ENCODE assay signal across 23 cellular contexts in genomic region chr2:16225545-16225944, GRCh38.
DNase-seq lines count a peak whose midpoint lies in the region; ATAC-seq, FAIRE-seq and TF ChIP-seq lines count a peak whose summit lies in the region.
"Had no signal": no experiment of that assay in that cellular context is flagged by ENCODE, and none has a peak within 500 bp of the region (broad histone marks: within the 10 kb centered on the region; RNA-seq: fewer than 3 reads in every experiment).

No MANE protein-coding gene starts in this region.

- POLR2A ChIA-PET in HepG2 (lab: Yijun Ruan, JAX) = no interaction called here

- H3K9me3 Mint-ChIP-seq in neural crest cell = peaks cover 11% of the 10 kb centered on the region
- H3K9me3 Mint-ChIP-seq: CD8-positive, alpha-beta T cell had no signal

- no peak for FAIRE-seq in HepG2 (lab: Jason Lieb, UNC)

- H3K4me1 Mint-ChIP-seq in neural crest cell = peaks cover 61% of the 10 kb centered on the region

- H3K79me2 ChIP-seq in HepG2 (ENCODE audit: insufficient read depth, low read length) = no peaks in the 10 kb centered on the region

- CTCF ChIA-PET in HepG2 (lab: Yijun Ruan, JAX; ENCODE audit: low intra/inter-chr PET ratio, low total read pairs) = no interaction called here

- H3K27ac ChIP-seq in HepG2 (ENCODE audit: extremely low read length, insufficient read depth, low read length) (no peak overlapping the region), right lobe of liver (no peak overlapping the region)
- H3K27ac ChIP-seq: C4-2B, KMS-11 had no signal

- no peak for TF ChIP-seq RAD21 in HepG2 (CRISPR knock-in tag; IDR thresholded peaks at IDR 0.05)

- no peak for TF ChIP-seq CTCF in HepG2 (CRISPR knock-in tag; IDR thresholded peaks at IDR 0.05)
- no peak for TF ChIP-seq CTCF in right lobe of liver (IDR thresholded peaks at IDR 0.05)
- TF ChIP-seq CTCF in neural crest cell (conservative IDR thresholded peaks at IDR 0.05) = no peak

- peaks cover 5% of the 10 kb centered on the region for H3K36me3 Mint-ChIP-seq in neural crest cell (ENCODE audit: low read depth)
- H3K36me3 Mint-ChIP-seq: CD8-positive, alpha-beta T cell; IgD-negative memory B cell had no signal

- H3K27ac Mint-ChIP-seq in neural crest cell (ENCODE audit: unreplicated experiment) = peak overlapping the region; percentile 19
- H3K27ac Mint-ChIP-seq: CD8-positive, alpha-beta T cell; IgD-negative memory B cell had no signal

- H3K9ac ChIP-seq in HepG2 (ENCODE audit: insufficient read depth, low read depth, low read length) = no peak overlapping the region
- H3K9ac ChIP-seq: KMS-11 had no signal

- H4K20me1 ChIP-seq in HepG2 (ENCODE audit: insufficient read depth, low read length) = no peaks in the 10 kb centered on the region

- ATAC-seq in HepG2 (peak; percentile 52), right lobe of liver (no peak)
- ATAC-seq: CD8-positive, alpha-beta T cell; PC-3; Right ventricle myocardium inferior had no signal

- intact Hi-C loops in HepG2 (cut with micrococcal nuclease; ENCODE audit: unreplicated experiment) = no loop called here
- intact Hi-C loops in right lobe of liver (cut with DNase I) = no loop called here

- no peaks in the 10 kb centered on the region for H3K27me3 Mint-ChIP-seq in neural crest cell (ENCODE audit: low read depth)
- H3K27me3 Mint-ChIP-seq: IgD-negative memory B cell had no signal

- H3K4me1 ChIP-seq in HepG2 (ENCODE audit: insufficient read depth, low read length) (no peaks in the 10 kb centered on the region), right lobe of liver (no peaks in the 10 kb centered on the region)

- in situ Hi-C loops in HepG2 (cut with HindIII; ENCODE audit: extremely low pct_ligation_motif_present, low pct_unique_long_range_greater_than_20kb) = no loop called here

- H3K9me3 ChIP-seq in HepG2 (ENCODE audit: low read length) = no peaks in the 10 kb centered on the region
- H3K9me3 ChIP-seq in right lobe of liver = no peaks in the 10 kb centered on the region
- H3K9me3 ChIP-seq: Caco-2, SJCRH30 had no signal

- WGBS in HepG2 (ENCODE audit: low lambda C conversion rate) = 52% methylated on average over 4 of the region's 4 CpGs
- 74% methylated on average over 3 of the region's 4 CpGs for WGBS in right lobe of liver (ENCODE audit: insufficient coverage, low coverage, low lambda C conversion rate, missing lambda C conversion rate)

- no peak for TF ChIP-seq EP300 in HepG2 (IDR thresholded peaks at IDR 0.05; ENCODE audit: low read depth in 2 of 2, low read length in 2 of 2)
- no peak for TF ChIP-seq EP300 in HepG2 (CRISPR knock-in tag; IDR thresholded peaks at IDR 0.05; ENCODE audit: borderline replicate concordance)

- TF ChIP-seq POLR2A in HepG2 (IDR thresholded peaks at IDR 0.05; ENCODE audit: insufficient read depth in 1 of 2, low read depth in 2 of 2, low read length in 2 of 2) = no peak
- TF ChIP-seq POLR2A in right lobe of liver (IDR thresholded peaks at IDR 0.05) = no peak

- H3K4me3 Mint-ChIP-seq in neural crest cell = no peak overlapping the region
- H3K4me3 Mint-ChIP-seq: CD8-positive, alpha-beta T cell; IgD-negative memory B cell had no signal

- H3K27me3 ChIP-seq in HepG2 (ENCODE audit: control insufficient read depth in 1 of 2, insufficient read depth in 2 of 2, low read length in 2 of 2) (peaks cover 0 to 5% of the 10 kb centered on the region in 2 experiments; a peak in 1 of 5 replicates), right lobe of liver (no peaks in the 10 kb centered on the region)
- H3K27me3 ChIP-seq: SJCRH30 had no signal

- no peaks in the 10 kb centered on the region for H3K36me3 ChIP-seq in HepG2 (replicated peaks in 1 of 2; ENCODE audit: control insufficient read depth in 1 of 2, insufficient read depth in 2 of 2, low read length in 2 of 2)
- H3K36me3 ChIP-seq in right lobe of liver = no peaks in the 10 kb centered on the region
- H3K36me3 ChIP-seq: SJCRH30 had no signal

- H2AFZ ChIP-seq in HepG2 (ENCODE audit: low read length) = no peak overlapping the region

- H3K4me3 ChIP-seq in HepG2 (replicated peaks in 1 of 3; ENCODE audit: insufficient read depth in 1 of 3, low read depth in 2 of 3, low read length in 3 of 3) (no peak overlapping the region), right lobe of liver (no peak overlapping the region)
- H3K4me3 ChIP-seq: SJCRH30 had no signal

- no peak for DNase-seq in HepG2 (ENCODE audit: low spot score)
- DNase-seq in right lobe of liver = no peak
- DNase-seq in UCSD-AML1 (lab: John Stamatoyannopoulos, UW; ENCODE audit: unreplicated experiment) = peak; percentile 22
- DNase-seq in neural crest cell (ENCODE audit: low read depth, low spot score) = no peak
- no peak for DNase-seq in SK-N-DZ (ENCODE audit: low spot score)
- no peak for DNase-seq in stimulated activated CD4-positive, alpha-beta T cell treated with anti-CD3 and anti-CD28 coated beads, Interleukin-4, amount 100 ng/mL, for 24 hours
- DNase-seq in NCI-H1436 (lab: John Stamatoyannopoulos, UW) = no peak
- DNase-seq: Caco-2; CD8-positive, alpha-beta T cell; GOT3; MM.1S; NCI-H1694; NCI-H2081; NCI-H2171 treated with DMSO at 0.1 percent for 48 hours; NCI-H345; NCI-H748 treated with DMSO at 0.1 percent for 48 hours; NK-92 treated with Interleukin-12 subunit alpha and Interleukin-12 subunit beta, amount 100 ng/mL, for 24 hours; PC-3 had no signal

- no TSS peak for BruUV-seq in HepG2 (replicated peaks; lab: Mats Ljungman, UMichigan)

- no peak overlapping the region for H3K4me2 ChIP-seq in HepG2 (ENCODE audit: low read depth, low read length)
- H3K4me2 ChIP-seq: KMS-11 had no signal

TF ChIP-seq in HepG2, 621 proteins besides CTCF, POLR2A, EP300 and RAD21 (continues in another document):
- TF ChIP-seq ZFP41 (CRISPR knock-in tag; IDR thresholded peaks at IDR 0.05; ENCODE audit: borderline replicate concordance) = no peak
- TF ChIP-seq HOXA9 (CRISPR knock-in tag; IDR thresholded peaks at IDR 0.05; ENCODE audit: borderline replicate concordance) = no peak
- TF ChIP-seq CBX1 (IDR thresholded peaks at IDR 0.05; ENCODE audit: low read depth) = no peak
- TF ChIP-seq ZNF513 (CRISPR knock-in tag; conservative IDR thresholded peaks at IDR 0.05) = no peak
- no peak for TF ChIP-seq CCAR2 (optimal IDR thresholded peaks at IDR 0.05; ENCODE audit: low read depth, low read length)
- TF ChIP-seq ZBTB49 (CRISPR knock-in tag; IDR thresholded peaks at IDR 0.05; ENCODE audit: borderline replicate concordance) = no peak
- no peak for TF ChIP-seq ZNF772 (CRISPR knock-in tag; IDR thresholded peaks at IDR 0.05)
- no peak for TF ChIP-seq PBX2 (CRISPR knock-in tag; IDR thresholded peaks at IDR 0.05)
- TF ChIP-seq NR2F2 (IDR thresholded peaks at IDR 0.05; ENCODE audit: borderline replicate concordance, low read depth) = no peak
- TF ChIP-seq HHEX (CRISPR knock-in tag; IDR thresholded peaks at IDR 0.05) = no peak
- TF ChIP-seq ZNF83 (CRISPR knock-in tag; IDR thresholded peaks at IDR 0.05; ENCODE audit: borderline replicate concordance) = no peak
- TF ChIP-seq JARID2 (CRISPR knock-in tag; IDR thresholded peaks at IDR 0.05; ENCODE audit: insufficient replicate concordance) = no peak
- TF ChIP-seq ZNF557 (CRISPR knock-in tag; IDR thresholded peaks at IDR 0.05) = no peak
- TF ChIP-seq ZNF614 (CRISPR knock-in tag; IDR thresholded peaks at IDR 0.05; ENCODE audit: borderline replicate concordance) = no peak
- no peak for TF ChIP-seq SAFB2 (CRISPR knock-in tag; IDR thresholded peaks at IDR 0.05; ENCODE audit: borderline replicate concordance, low read depth)
